In genomic region chr5:139124774-139125391, GRCh38 we compare ENCODE assay signal across 21 cellular contexts.
DNase-seq lines count a peak whose midpoint lies in the region; ATAC-seq and TF ChIP-seq lines count a peak whose summit lies in the region.
"Had no signal": no experiment of that assay in that cellular context is flagged by ENCODE, and none has a peak within 500 bp of the region (broad histone marks: within the 10 kb centered on the region; RNA-seq: fewer than 3 reads in every experiment).

No MANE protein-coding gene starts in this region.

- H3K36me3 Mint-ChIP-seq in endodermal cell (ENCODE audit: low read depth): no peaks in the 10 kb centered on the region
- H3K36me3 Mint-ChIP-seq in stimulated activated memory B cell treated with anti-CD40 and anti-IgM and Interleukin-4, amounts not matched to agents 10 μg/mL and 1 μg/mL and 100 μg/mL, for 72 hours: peaks cover 57% of the 10 kb centered on the region

- H3F3A ChIP-seq in PC-9 (ENCODE audit: insufficient read depth, low read depth): no peaks in the 10 kb centered on the region

- no peaks in the 10 kb centered on the region for H3K27me3 Mint-ChIP-seq in endodermal cell (ENCODE audit: insufficient read depth)
- H3K27me3 Mint-ChIP-seq in stimulated activated memory B cell treated with anti-CD40 and anti-IgM and Interleukin-4, amounts not matched to agents 10 μg/mL and 1 μg/mL and 100 μg/mL, for 72 hours: no peaks in the 10 kb centered on the region
- H3K27me3 Mint-ChIP-seq: CD4-positive, alpha-beta T cell had no signal

- ATAC-seq in thoracic aorta (ENCODE audit: insufficient number of reproducible peaks, low FRiP score, low read depth): no peak
- no peak for ATAC-seq in stimulated activated memory B cell treated with anti-CD40 and anti-IgM and Interleukin-4, amounts not matched to agents 10 μg/mL and 1 μg/mL and 100 μg/mL, for 72 hours

- TF ChIP-seq EP300 in esophagus muscularis mucosa (IDR thresholded peaks at IDR 0.05): no peak

- no peaks in the 10 kb centered on the region for H3K9me2 ChIP-seq in PC-9 (ENCODE audit: insufficient read depth)

- POLR2A ChIA-PET in PC-9 (lab: Charles Lee; ENCODE audit: unreplicated experiment): no interaction called here

- H2AFZ ChIP-seq in trophoblast cell (ENCODE audit: insufficient read depth, low read length, poor library complexity) (no peak overlapping the region), PC-9 (no peak overlapping the region)

- no peak overlapping the region for H3K4me3 ChIP-seq in esophagus muscularis mucosa
- H3K4me3 ChIP-seq in trophoblast cell (ENCODE audit: low read depth, low read length): peak overlapping the region; percentile 47
- H3K4me3 ChIP-seq in thoracic aorta: no peak overlapping the region
- no peak overlapping the region for H3K4me3 ChIP-seq in PC-9
- H3K4me3 ChIP-seq in endodermal cell (ENCODE audit: low read length): no peak overlapping the region
- H3K4me3 ChIP-seq: BLaER1 had no signal

- H3K9ac ChIP-seq in trophoblast cell (ENCODE audit: low read length) (no peak overlapping the region), endodermal cell (ENCODE audit: extremely low read depth, low read length, poor library complexity, severe bottlenecking) (no peak overlapping the region)
- H3K9ac ChIP-seq: BLaER1 had no signal

- BruUV-seq in PC-9 (replicated peaks; lab: Mats Ljungman, UMichigan): no TSS peak

- no peaks in the 10 kb centered on the region for H3K79me1 ChIP-seq in trophoblast cell (ENCODE audit: low read length)

- H3K79me2 ChIP-seq in trophoblast cell (ENCODE audit: control insufficient read depth, insufficient read depth, low read length, poor library complexity): no peaks in the 10 kb centered on the region
- no peaks in the 10 kb centered on the region for H3K79me2 ChIP-seq in PC-9 (ENCODE audit: low read depth)

- no peak overlapping the region for H3K4me3 Mint-ChIP-seq in endodermal cell
- no peak overlapping the region for H3K4me3 Mint-ChIP-seq in stimulated activated memory B cell treated with anti-CD40 and anti-IgM and Interleukin-4, amounts not matched to agents 10 μg/mL and 1 μg/mL and 100 μg/mL, for 72 hours
- H3K4me3 Mint-ChIP-seq: CD4-positive, alpha-beta T cell had no signal

- no peak overlapping the region for H3K18ac ChIP-seq in trophoblast cell (ENCODE audit: low read length)

- intact Hi-C loops in esophagus muscularis mucosa (cut with DNase I) (no loop called here), PC-9 (cut with micrococcal nuclease; ENCODE audit: unreplicated experiment) (no loop called here)

- no peak overlapping the region for H2BK5ac ChIP-seq in trophoblast cell (ENCODE audit: low read depth, low read length, poor library complexity)

- H4K20me1 ChIP-seq in PC-9 (ENCODE audit: insufficient read depth): no peaks in the 10 kb centered on the region
- H4K20me1 ChIP-seq: BLaER1 had no signal

- WGBS in esophagus muscularis mucosa: 84% methylated on average over 7 of the region's 7 CpGs
- WGBS in trophoblast cell (ENCODE audit: extremely low coverage, insufficient coverage, insufficient read length): no CpG with 5 or more reads among the region's 7 CpGs
- 75 to 89% methylated on average over 1 to 7 of the region's 7 CpGs for WGBS in endodermal cell (ENCODE audit: insufficient coverage in 1 of 2, insufficient read length in 1 of 2), 2 experiments

- no peak overlapping the region for H3K4ac ChIP-seq in trophoblast cell (ENCODE audit: low read depth, low read length)

- peaks cover 34 to 48% (median 44%) of the 10 kb centered on the region in 4 donors for H3K4me1 ChIP-seq in esophagus muscularis mucosa
- H3K4me1 ChIP-seq in trophoblast cell (ENCODE audit: control insufficient read depth in 1 of 2, insufficient read depth in 2 of 2, low read length in 2 of 2): no peaks in the 10 kb centered on the region
- peaks cover 19 to 86% of the 10 kb centered on the region in 2 donors for H3K4me1 ChIP-seq in thoracic aorta (ENCODE audit: control insufficient read depth in 1 of 2, low read depth in 2 of 2)
- H3K4me1 ChIP-seq in PC-9 (replicated peaks; ENCODE audit: insufficient read depth): no peaks in the 10 kb centered on the region
- H3K4me1 ChIP-seq in endodermal cell (ENCODE audit: control insufficient read depth, insufficient read depth, low read length): peaks cover 6% of the 10 kb centered on the region
- H3K4me1 ChIP-seq: BLaER1 had no signal

- no peaks in the 10 kb centered on the region for H3K9me3 ChIP-seq in esophagus muscularis mucosa
- no peaks in the 10 kb centered on the region for H3K9me3 ChIP-seq in trophoblast cell (ENCODE audit: insufficient read depth, low read depth, low read length)
- no peaks in the 10 kb centered on the region for H3K9me3 ChIP-seq in thoracic aorta
- H3K9me3 ChIP-seq in PC-9 (ENCODE audit: insufficient read depth, low read depth): no peaks in the 10 kb centered on the region
- H3K9me3 ChIP-seq in endodermal cell (ENCODE audit: control insufficient read depth, low read length): no peaks in the 10 kb centered on the region
- H3K9me3 ChIP-seq: BLaER1 had no signal

- H3K36me3 ChIP-seq in esophagus muscularis mucosa (peaks cover 0 to 21% (median 7%) of the 10 kb centered on the region in 4 donors), trophoblast cell (ENCODE audit: control insufficient read depth in 1 of 2, insufficient read depth in 2 of 2, low read length in 2 of 2) (peaks cover under 1 to 8% of the 10 kb centered on the region in 2 experiments), thoracic aorta (no peaks in the 10 kb centered on the region), PC-9 (ENCODE audit: low read depth) (no peaks in the 10 kb centered on the region), endodermal cell (ENCODE audit: control insufficient read depth, insufficient read depth, low read length) (no peaks in the 10 kb centered on the region)

- no peak overlapping the region for H3K27ac Mint-ChIP-seq in endodermal cell
- H3K27ac Mint-ChIP-seq in stimulated activated memory B cell treated with anti-CD40 and anti-IgM and Interleukin-4, amounts not matched to agents 10 μg/mL and 1 μg/mL and 100 μg/mL, for 72 hours: no peak overlapping the region
- H3K27ac Mint-ChIP-seq: CD4-positive, alpha-beta T cell had no signal

- no peak overlapping the region for H3K4me2 ChIP-seq in trophoblast cell (ENCODE audit: low read length)
- H3K4me2 ChIP-seq in PC-9: no peak overlapping the region
- H3K4me2 ChIP-seq: BLaER1 had no signal

- TF ChIP-seq CTCF in esophagus muscularis mucosa (IDR thresholded peaks at IDR 0.05) (no peak), thoracic aorta (IDR thresholded peaks at IDR 0.05) (no peak), PC-9 (conservative IDR thresholded peaks at IDR 0.05) (no peak), endodermal cell (conservative IDR thresholded peaks at IDR 0.05) (no peak)

- H4K12ac ChIP-seq in trophoblast cell (ENCODE audit: low read depth, low read length): no peak overlapping the region

- no peaks in the 10 kb centered on the region for H3K9me3 Mint-ChIP-seq in endodermal cell
- no peaks in the 10 kb centered on the region for H3K9me3 Mint-ChIP-seq in stimulated activated memory B cell treated with anti-CD40 and anti-IgM and Interleukin-4, amounts not matched to agents 10 μg/mL and 1 μg/mL and 100 μg/mL, for 72 hours
- H3K9me3 Mint-ChIP-seq: CD4-positive, alpha-beta T cell had no signal

- H3K27me3 ChIP-seq in esophagus muscularis mucosa (no peaks in the 10 kb centered on the region), trophoblast cell (ENCODE audit: insufficient read depth, low read length) (no peaks in the 10 kb centered on the region), thoracic aorta (replicated peaks; ENCODE audit: insufficient read depth) (no peaks in the 10 kb centered on the region), PC-9 (ENCODE audit: insufficient read depth, low read depth) (no peaks in the 10 kb centered on the region), endodermal cell (ENCODE audit: control insufficient read depth, insufficient read depth, low read length, poor library complexity, severe bottlenecking) (no peaks in the 10 kb centered on the region)
- H3K27me3 ChIP-seq: BLaER1 had no signal

- no peak for DNase-seq in caudate nucleus (lab: John Stamatoyannopoulos, UW)
- DNase-seq in esophagus muscularis mucosa (ENCODE audit: extremely low spot score): no peak
- DNase-seq in trophoblast cell: no peak
- DNase-seq in thoracic aorta (ENCODE audit: low spot score): no peak
- no peak for DNase-seq in PC-9
- DNase-seq in endodermal cell: no peak
- DNase-seq: CD4-positive, alpha-beta T cell; COR-L47; DMS79; H7; Karpas-422; MV-4-11; NCI-H1105 treated with DMSO at 0.1 percent for 48 hours; NCI-H2029 treated with DMSO at 0.1 percent for 48 hours; NCI-H2171; NCI-H345; NCI-H82; OCI-M1; SHP77 had no signal

- no peak overlapping the region for H2BK120ac ChIP-seq in trophoblast cell (ENCODE audit: insufficient read depth, low read length, poor library complexity)

- H3K23ac ChIP-seq in trophoblast cell (ENCODE audit: low read length): peak overlapping the region; percentile 79

- H3K27ac ChIP-seq in caudate nucleus (ENCODE audit: low read depth, low read length) (peak overlapping the region; percentile 89), esophagus muscularis mucosa (replicated peaks in 1 of 4) (peak overlapping the region; percentile 48 to 78 (median 71)), trophoblast cell (ENCODE audit: low read depth, low read length) (no peak overlapping the region), thoracic aorta (peak overlapping the region; percentile 29 to 82), PC-9 (no peak overlapping the region), endodermal cell (ENCODE audit: low read depth, low read length) (no peak overlapping the region)
- H3K27ac ChIP-seq: BLaER1 had no signal

- H2BK12ac ChIP-seq in trophoblast cell (ENCODE audit: low read length): no peak overlapping the region

- no peak overlapping the region for H4K91ac ChIP-seq in trophoblast cell (ENCODE audit: low read depth, low read length)

- no peak overlapping the region for H2AK5ac ChIP-seq in trophoblast cell (ENCODE audit: low read length)

- peaks cover 13% of the 10 kb centered on the region for H3K4me1 Mint-ChIP-seq in endodermal cell
- H3K4me1 Mint-ChIP-seq in stimulated activated memory B cell treated with anti-CD40 and anti-IgM and Interleukin-4, amounts not matched to agents 10 μg/mL and 1 μg/mL and 100 μg/mL, for 72 hours: no peaks in the 10 kb centered on the region

- no peak overlapping the region for H4K8ac ChIP-seq in trophoblast cell (ENCODE audit: low read depth, low read length)

- CTCF ChIA-PET in PC-9 (lab: Charles Lee): no interaction called here

- TF ChIP-seq POLR2A in esophagus muscularis mucosa (IDR thresholded peaks at IDR 0.05; ENCODE audit: low read depth): no peak

- no peak overlapping the region for H3K14ac ChIP-seq in trophoblast cell (ENCODE audit: low read length)

Comparison
In these comparisons a context has a peak if more than half of its experiments do, and no peak if none do; other contexts are left out.
1. H3K27ac ChIP-seq: peak in caudate nucleus (single experiment), esophagus muscularis mucosa (4 of 4) and thoracic aorta (2 of 2); none in trophoblast cell (single experiment), PC-9 (single experiment) and endodermal cell (single experiment).